In genomic region chr14:63134801-63135200, GRCh38 we compare ENCODE assay signal across 12 cellular contexts.
DNase-seq lines count a peak whose midpoint lies in the region; ATAC-seq, FAIRE-seq and TF ChIP-seq lines count a peak whose summit lies in the region.
"Had no signal": no experiment of that assay in that cellular context is flagged by ENCODE, and none has a peak within 500 bp of the region (broad histone marks: within the 10 kb centered on the region; RNA-seq: fewer than 3 reads in every experiment).

No MANE protein-coding gene starts in this region.

- H3K27ac Mint-ChIP-seq in naive thymus-derived CD8-positive, alpha-beta T cell: no peak overlapping the region
- H3K27ac Mint-ChIP-seq: activated T-cell treated with anti-CD3 and anti-CD28 coated beads, Interleukin-2, amount 50 U/mL, for 72 hours had no signal

- H3K9me3 ChIP-seq in HepG2 (ENCODE audit: low read length): no peaks in the 10 kb centered on the region
- H3K9me3 ChIP-seq in right lobe of liver: no peaks in the 10 kb centered on the region
- H3K9me3 ChIP-seq: pancreas, SJCRH30 had no signal

- H3K27me3 ChIP-seq in HepG2 (ENCODE audit: control insufficient read depth in 1 of 2, insufficient read depth in 2 of 2, low read length in 2 of 2) (no peaks in the 10 kb centered on the region), right lobe of liver (no peaks in the 10 kb centered on the region)
- H3K27me3 ChIP-seq: pancreas, SJCRH30 had no signal

- no peak for FAIRE-seq in HepG2 (lab: Jason Lieb, UNC)

- H3K27ac ChIP-seq in HepG2 (ENCODE audit: extremely low read length, insufficient read depth, low read length) (no peak overlapping the region), right lobe of liver (no peak overlapping the region)
- H3K27ac ChIP-seq: pancreas, SJCRH30 had no signal

- H4K20me1 ChIP-seq in HepG2 (ENCODE audit: insufficient read depth, low read length): no peaks in the 10 kb centered on the region

- no peaks in the 10 kb centered on the region for H3K79me2 ChIP-seq in HepG2 (ENCODE audit: insufficient read depth, low read length)

- peaks cover 0 to 12% (median 2%) of the 10 kb centered on the region in 9 donors for H3K9me3 Mint-ChIP-seq in naive thymus-derived CD8-positive, alpha-beta T cell

- no peak overlapping the region for H2AFZ ChIP-seq in HepG2 (ENCODE audit: low read length)

- POLR2A ChIA-PET in HepG2 (lab: Yijun Ruan, JAX): no interaction called here
- POLR2A ChIA-PET in naive thymus-derived CD8-positive, alpha-beta T cell (lab: Charles Lee): no interaction called here

- no peak for TF ChIP-seq RAD21 in HepG2 (CRISPR knock-in tag; IDR thresholded peaks at IDR 0.05)

- H3K4me3 ChIP-seq in HepG2 (replicated peaks in 1 of 3; ENCODE audit: insufficient read depth in 1 of 3, low read depth in 2 of 3, low read length in 3 of 3) (no peak overlapping the region), right lobe of liver (no peak overlapping the region), epithelial cell of esophagus (ENCODE audit: low read length) (no peak overlapping the region)
- H3K4me3 ChIP-seq: pancreas, SJCRH30 had no signal

- H3K4me2 ChIP-seq in HepG2 (ENCODE audit: low read depth, low read length): no peak overlapping the region

- in situ Hi-C loops in HepG2 (cut with HindIII; ENCODE audit: extremely low pct_ligation_motif_present, low pct_unique_long_range_greater_than_20kb): no loop called here

- ATAC-seq in HepG2 (peak; percentile 44; the same call in 2 of the 3 replicates), right lobe of liver (no peak), HG03520 (IDR thresholded peaks at IDR 0.05; ENCODE audit: unreplicated experiment) (no peak)
- no peak for ATAC-seq in naive thymus-derived CD8-positive, alpha-beta T cell
- ATAC-seq: activated T-cell treated with anti-CD3 and anti-CD28 coated beads, Interleukin-2, amount 50 U/mL, for 72 hours; pancreas had no signal

- intact Hi-C loops in HepG2 (cut with micrococcal nuclease; ENCODE audit: unreplicated experiment) (loop anchor here (5.0 kb wide), 1 partner anchor 958 kb away; no protein-coding TSS in a partner anchor), right lobe of liver (cut with DNase I) (no loop called here)

- H3K27me3 Mint-ChIP-seq in naive thymus-derived CD8-positive, alpha-beta T cell: peaks cover 2 to 8% (median 4%) of the 10 kb centered on the region in 5 donors

- WGBS in HepG2 (ENCODE audit: low lambda C conversion rate): under 1% methylated on average over 2 of the region's 2 CpGs
- 16% methylated on average over 2 of the region's 2 CpGs for WGBS in right lobe of liver (ENCODE audit: insufficient coverage, low coverage, low lambda C conversion rate, missing lambda C conversion rate)

- TF ChIP-seq EP300 in HepG2 (IDR thresholded peaks at IDR 0.05; ENCODE audit: low read depth in 2 of 2, low read length in 2 of 2) (no peak), HepG2 (CRISPR knock-in tag; IDR thresholded peaks at IDR 0.05; ENCODE audit: borderline replicate concordance) (no peak)

- TF ChIP-seq CTCF in HepG2 (CRISPR knock-in tag; IDR thresholded peaks at IDR 0.05) (0 out of 2 replicates have a peak, but pooled peaks have one; percentile 20), right lobe of liver (IDR thresholded peaks at IDR 0.05) (no peak), epithelial cell of esophagus (IDR thresholded peaks at IDR 0.05; ENCODE audit: insufficient read depth, low read depth, low read length, missing control alignments) (peak; percentile 46)

- H3K36me3 ChIP-seq in HepG2 (replicated peaks in 1 of 2; ENCODE audit: control insufficient read depth in 1 of 2, insufficient read depth in 2 of 2, low read length in 2 of 2) (no peaks in the 10 kb centered on the region), right lobe of liver (no peaks in the 10 kb centered on the region)
- H3K36me3 ChIP-seq: pancreas, SJCRH30 had no signal

- H3K36me3 Mint-ChIP-seq in naive thymus-derived CD8-positive, alpha-beta T cell: no peaks in the 10 kb centered on the region

- no peak overlapping the region for H3K9ac ChIP-seq in HepG2 (ENCODE audit: insufficient read depth, low read depth, low read length)

- no peak for TF ChIP-seq POLR2A in HepG2 (IDR thresholded peaks at IDR 0.05; ENCODE audit: insufficient read depth in 1 of 2, low read depth in 2 of 2, low read length in 2 of 2)
- TF ChIP-seq POLR2A in right lobe of liver (IDR thresholded peaks at IDR 0.05): no peak

- H3K4me1 ChIP-seq in HepG2 (ENCODE audit: insufficient read depth, low read length) (no peaks in the 10 kb centered on the region), right lobe of liver (no peaks in the 10 kb centered on the region)
- H3K4me1 ChIP-seq: pancreas, SJCRH30 had no signal

- CTCF ChIA-PET in HepG2 (lab: Yijun Ruan, JAX; ENCODE audit: low intra/inter-chr PET ratio, low total read pairs): no interaction called here

- no peak for DNase-seq in HepG2 (ENCODE audit: low spot score)
- no peak for DNase-seq in right lobe of liver
- DNase-seq in NCI-H748 (lab: John Stamatoyannopoulos, UW; ENCODE audit: unreplicated experiment): peak; percentile 73
- DNase-seq in epithelial cell of esophagus (ENCODE audit: low read depth): no peak
- DNase-seq in naive thymus-derived CD8-positive, alpha-beta T cell: no peak
- DNase-seq in effector CD8-positive, alpha-beta T cell (lab: John Stamatoyannopoulos, UW): no peak
- no peak for DNase-seq in effector CD4-positive, alpha-beta T cell
- DNase-seq: activated T-cell treated with anti-CD3 and anti-CD28 coated beads, Interleukin-2, amount 50 U/mL, for 72 hours; C1 segment of cervical spinal cord; pancreas had no signal

- H3K4me1 Mint-ChIP-seq in naive thymus-derived CD8-positive, alpha-beta T cell: no peaks in the 10 kb centered on the region

- no peak overlapping the region for H3K4me3 Mint-ChIP-seq in naive thymus-derived CD8-positive, alpha-beta T cell
- H3K4me3 Mint-ChIP-seq: activated T-cell treated with anti-CD3 and anti-CD28 coated beads, Interleukin-2, amount 50 U/mL, for 72 hours had no signal

- no TSS peak for BruUV-seq in HepG2 (replicated peaks; lab: Mats Ljungman, UMichigan)

TF ChIP-seq in HepG2, 621 proteins besides CTCF, POLR2A, EP300 and RAD21:
- TF ChIP-seq SMC3 (IDR thresholded peaks at IDR 0.05; ENCODE audit: low read length) (0 out of 2 replicates have a peak, but pooled peaks have one; percentile 7), STAG1 (CRISPR knock-in tag; IDR thresholded peaks at IDR 0.05) (peak; percentile 37; the same call in 1 of the 2 replicates), MATR3 (CRISPR knock-in tag; IDR thresholded peaks at IDR 0.05) (no peak)

Comparison
In these comparisons a context has a peak if more than half of its experiments do, and no peak if none do; other contexts are left out.
1. CTCF ChIP-seq: peak in HepG2 (single experiment) and epithelial cell of esophagus (single experiment); none in right lobe of liver (0 of 4).